ENCODE assay signal across 18 cellular contexts in the genomic region with DNA sequence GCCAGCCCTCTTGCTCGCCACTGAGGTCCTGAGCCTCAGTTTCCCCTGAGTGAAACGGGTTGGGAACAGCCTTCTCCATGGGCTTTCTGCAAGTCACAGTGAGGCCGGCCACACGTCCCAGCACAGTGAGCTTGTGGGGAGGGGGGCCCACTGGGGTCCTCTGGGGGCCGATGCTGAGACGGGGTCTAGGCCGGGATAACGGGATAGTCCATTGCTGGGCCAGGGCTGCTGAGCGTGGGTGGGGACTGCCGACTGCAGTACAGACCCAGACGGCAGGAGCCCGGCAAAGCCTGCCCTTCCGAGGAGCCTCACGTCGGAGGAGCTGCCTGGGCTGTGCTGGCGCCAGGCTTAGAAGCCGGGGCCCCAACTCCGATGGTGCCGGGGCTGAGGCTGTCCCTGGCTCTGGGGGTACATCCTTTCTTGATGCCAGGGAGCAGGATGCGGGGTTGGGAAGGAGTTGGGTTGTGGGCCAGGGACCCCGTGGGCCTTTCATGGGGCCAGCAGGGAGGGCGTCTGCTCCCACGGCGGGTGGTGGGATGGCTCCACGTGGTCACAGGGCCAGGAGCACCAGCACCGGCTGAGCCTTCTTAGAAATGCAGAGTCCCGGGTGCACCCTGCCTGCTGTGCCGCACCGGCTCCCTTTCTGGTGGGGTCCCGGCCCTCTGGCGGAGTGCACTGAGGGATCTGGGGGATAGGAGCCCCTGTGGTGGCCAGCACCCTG.
"Had no signal": no experiment of that assay in that cellular context is flagged by ENCODE, and none has a peak within 500 bp of the region (broad histone marks: within the 10 kb centered on the region; RNA-seq: fewer than 3 reads in every experiment).

No MANE protein-coding gene starts in this region.

- H3K36me3 Mint-ChIP-seq: activated CD4-positive, alpha-beta memory T cell treated with anti-CD3 and anti-CD28 coated beads for 36 hours; activated naive CD4-positive, alpha-beta T cell treated with anti-CD3 and anti-CD28 coated beads, Interleukin-2, amount 10 ng/mL, durations not matched to agents 7 days and 5 days; immature natural killer cell; stimulated activated effector memory CD8-positive, alpha-beta T cell treated with anti-CD3 and anti-CD28 coated beads, Interleukin-12 subunit alpha, Interleukin-12 subunit beta, amount 100 ng/mL, for 72 hours had no signal

- H3K36me3 ChIP-seq: transverse colon, vagina had no signal

- H3K27me3 Mint-ChIP-seq: T-helper 17 cell had no signal

- H3K4me1 ChIP-seq: foreskin keratinocyte, transverse colon had no signal

- ATAC-seq: activated naive CD8-positive, alpha-beta T cell treated with anti-CD3 and anti-CD28 coated beads, Interleukin-2, amount 50 U/mL, for 24 hours; foreskin keratinocyte; stimulated activated effector memory CD8-positive, alpha-beta T cell treated with anti-CD3 and anti-CD28 coated beads, Interleukin-12 subunit alpha, Interleukin-12 subunit beta, amount 100 ng/mL, for 72 hours; T-helper 17 cell had no signal

- H3K4me3 ChIP-seq: hepatocyte, skin epidermis, transverse colon, vagina had no signal

- H3K4me3 Mint-ChIP-seq: activated CD4-positive, alpha-beta memory T cell treated with anti-CD3 and anti-CD28 coated beads for 36 hours; activated naive CD4-positive, alpha-beta T cell treated with anti-CD3 and anti-CD28 coated beads, Interleukin-2, amount 10 ng/mL, durations not matched to agents 7 days and 5 days; activated naive CD8-positive, alpha-beta T cell treated with anti-CD3 and anti-CD28 coated beads, Interleukin-2, amount 50 U/mL, for 24 hours; dendritic cell treated with granulocyte-macrophage colony-stimulating factor and Interleukin-4, amounts not matched to agents 40 ng/mL and 50 ng/mL, for 4 days; immature natural killer cell; neural crest cell; stimulated activated effector memory CD8-positive, alpha-beta T cell treated with anti-CD3 and anti-CD28 coated beads, Interleukin-12 subunit alpha, Interleukin-12 subunit beta, amount 100 ng/mL, for 72 hours; T-helper 17 cell had no signal

- H3K27ac Mint-ChIP-seq: activated CD4-positive, alpha-beta memory T cell treated with anti-CD3 and anti-CD28 coated beads for 36 hours; activated naive CD4-positive, alpha-beta T cell treated with anti-CD3 and anti-CD28 coated beads, Interleukin-2, amount 10 ng/mL, durations not matched to agents 7 days and 5 days; activated naive CD8-positive, alpha-beta T cell treated with anti-CD3 and anti-CD28 coated beads, Interleukin-2, amount 50 U/mL, for 24 hours; dendritic cell treated with granulocyte-macrophage colony-stimulating factor and Interleukin-4, amounts not matched to agents 40 ng/mL and 50 ng/mL, for 4 days; immature natural killer cell; progenitor cell of endocrine pancreas; stimulated activated effector memory CD8-positive, alpha-beta T cell treated with anti-CD3 and anti-CD28 coated beads, Interleukin-12 subunit alpha, Interleukin-12 subunit beta, amount 100 ng/mL, for 72 hours had no signal

- H3K4me1 Mint-ChIP-seq: neural crest cell had no signal

- H3K27ac ChIP-seq: foreskin keratinocyte, hepatocyte, skin epidermis, transverse colon, vagina had no signal

- DNase-seq: activated CD4-positive, alpha-beta T cell treated with anti-CD3 and anti-CD28 coated beads for 4 hours; activated CD4-positive, CD25-positive, alpha-beta regulatory T cell; activated naive CD4-positive, alpha-beta T cell treated with anti-CD3 and anti-CD28 coated beads, Interleukin-2, amount 10 ng/mL, durations not matched to agents 7 days and 5 days; activated naive CD8-positive, alpha-beta T cell treated with anti-CD3 and anti-CD28 coated beads, Interleukin-2, amount 50 U/mL, for 24 hours; effector memory CD4-positive, alpha-beta T cell; foreskin keratinocyte; immature natural killer cell; mesenchymal stem cell; transverse colon had no signal

- H3K9me3 Mint-ChIP-seq: activated CD4-positive, alpha-beta memory T cell treated with anti-CD3 and anti-CD28 coated beads for 36 hours; immature natural killer cell had no signal

- H3K9me3 ChIP-seq: transverse colon, vagina had no signal

- H3K4me2 ChIP-seq: hepatocyte had no signal
